ENCODE assay signal across 8 cellular contexts in the genomic region with DNA sequence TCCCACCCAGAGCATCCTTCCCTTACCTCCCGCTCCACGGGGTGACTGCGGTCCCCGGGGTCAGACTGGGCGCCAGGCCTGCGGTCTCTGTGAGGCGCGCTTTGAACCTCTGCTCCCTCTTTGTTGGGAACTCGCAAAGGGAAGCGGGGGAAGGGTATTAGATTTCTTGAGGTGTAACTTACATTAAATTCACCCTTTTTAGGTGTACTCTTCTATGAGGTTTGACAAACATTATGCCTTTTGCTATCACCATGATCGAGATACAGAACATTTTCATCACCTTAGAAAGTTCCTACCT. TPM values are rescaled to one million over a fixed set of nuclear protein-coding genes. Genes with fewer than 3 reads are reported as not detected.
DNase-seq lines count a peak whose midpoint lies in the region; ATAC-seq and TF ChIP-seq lines count a peak whose summit lies in the region.

No MANE protein-coding gene starts in this region.

- TF ChIP-seq EP300 in upper lobe of left lung (IDR thresholded peaks at IDR 0.05): no peak

- H3K4me1 Mint-ChIP-seq in activated naive CD4-positive, alpha-beta T cell treated with anti-CD3 and anti-CD28 coated beads, Interleukin-2, amount 50 U/mL, for 24 hours: peaks cover 50% of the 10 kb centered on the region

- H3K9me3 Mint-ChIP-seq in activated naive CD4-positive, alpha-beta T cell treated with anti-CD3 and anti-CD28 coated beads, Interleukin-2, amount 50 U/mL, for 24 hours: no peaks in the 10 kb centered on the region

- TF ChIP-seq CTCF in adrenal gland (IDR thresholded peaks at IDR 0.05): no peak
- no peak for TF ChIP-seq CTCF in lower leg skin (IDR thresholded peaks at IDR 0.05)
- TF ChIP-seq CTCF in upper lobe of left lung (IDR thresholded peaks at IDR 0.05): no peak

- H3K4me3 Mint-ChIP-seq in activated naive CD4-positive, alpha-beta T cell treated with anti-CD3 and anti-CD28 coated beads, Interleukin-2, amount 50 U/mL, for 24 hours: peak overlapping the region; percentile 94

- H3K4me3 ChIP-seq in adrenal gland (peak overlapping the region; percentile 48 to 75 (median 69)), lower leg skin (ENCODE audit: low read depth, poor library complexity, severe bottlenecking) (peak overlapping the region; percentile 88), upper lobe of left lung (peak overlapping the region; percentile 65 to 94 (median 78))

- no peak for TF ChIP-seq POLR2A in adrenal gland (IDR thresholded peaks at IDR 0.05)
- TF ChIP-seq POLR2A in lower leg skin (IDR thresholded peaks at IDR 0.05): no peak
- TF ChIP-seq POLR2A in upper lobe of left lung (IDR thresholded peaks at IDR 0.05): no peak

- H3K4me1 ChIP-seq in adrenal gland (replicated peaks in 1 of 2): peaks cover 7 to 42% of the 10 kb centered on the region in 2 donors
- H3K4me1 ChIP-seq in upper lobe of left lung: peaks cover 23 to 49% (median 41%) of the 10 kb centered on the region in 4 donors

- H3K27me3 ChIP-seq in adrenal gland: no peaks in the 10 kb centered on the region
- H3K27me3 ChIP-seq in upper lobe of left lung: no peaks in the 10 kb centered on the region

- H3K27ac Mint-ChIP-seq in activated naive CD4-positive, alpha-beta T cell treated with anti-CD3 and anti-CD28 coated beads, Interleukin-2, amount 50 U/mL, for 24 hours: peak overlapping the region; percentile 91

- intact Hi-C loops in adrenal gland (cut with DNase I) (loop anchor here (10.0 kb wide), 3 partner anchors 89 to 159 kb away; partner anchors contain the start of genes GRSF1 (in 1 of the 2) and MOB1B (in 1 of the 2)), lower leg skin (cut with DNase I; ENCODE audit: low total_unique reads) (no loop called here)

- peaks cover 4% of the 10 kb centered on the region for H3K36me3 Mint-ChIP-seq in activated naive CD4-positive, alpha-beta T cell treated with anti-CD3 and anti-CD28 coated beads, Interleukin-2, amount 50 U/mL, for 24 hours

- no peak for DNase-seq in activated naive CD4-positive, alpha-beta T cell treated with anti-CD3 and anti-CD28 coated beads, Interleukin-2, amount 50 U/mL, for 16 hours
- DNase-seq in adrenal gland: peak in 2 of 7 donors; percentile 21 to 34
- DNase-seq in lower leg skin (ENCODE audit: low spot score in 2 of 2): no peak
- peak in 1 of 2 donors; percentile 30 for DNase-seq in upper lobe of left lung
- DNase-seq in left lobe of liver (ENCODE audit: low spot score): no peak
- no peak for DNase-seq in islet precursor cell
- no peak for DNase-seq in NK-92 (lab: John Stamatoyannopoulos, UW; ENCODE audit: unreplicated experiment)

- ATAC-seq in upper lobe of left lung (ENCODE audit: low FRiP score in 2 of 2): no peak
- ATAC-seq in left lobe of liver: no peak

- peak overlapping the region in 4 of 5 donors; percentile 75 to 92 (median 80) for H3K27ac ChIP-seq in adrenal gland
- peak overlapping the region; percentile 85 to 92 (median 89) for H3K27ac ChIP-seq in upper lobe of left lung

- H3K27me3 Mint-ChIP-seq in activated naive CD4-positive, alpha-beta T cell treated with anti-CD3 and anti-CD28 coated beads, Interleukin-2, amount 50 U/mL, for 24 hours: no peaks in the 10 kb centered on the region

- H3K36me3 ChIP-seq in adrenal gland (replicated peaks in 1 of 2) (no peaks in the 10 kb centered on the region), upper lobe of left lung (no peaks in the 10 kb centered on the region)

- 3 to 7% (median 3%) methylated on average over 11 of the region's 11 CpGs for WGBS in adrenal gland, 4 donors
- 2 to 3% methylated on average over 11 of the region's 11 CpGs for WGBS in lower leg skin, 2 donors
- 2 to 3% methylated on average over 11 of the region's 11 CpGs for WGBS in upper lobe of left lung, 2 donors

- H3K9me3 ChIP-seq in adrenal gland (replicated peaks in 1 of 3) (no peaks in the 10 kb centered on the region), upper lobe of left lung (no peaks in the 10 kb centered on the region)

RNA-seq across cellular contexts. Expression of gene DCK, which starts 0.6 kb away (rescaled TPM):
- total RNA-seq in adrenal gland: 10 to 100 TPM in 7 of 8 donors, 1 to 10 TPM in 1; 9.8 to 21.0 (median 11.4) TPM
- 10 to 100 TPM in 1 of 3 donors, 1 to 10 TPM in 2; 2.5 to 18.1 (median 4.9) TPM for polyA plus RNA-seq in adrenal gland
- total RNA-seq in lower leg skin: 10 to 100 TPM; 21.1 to 30.4 (median 24.9) TPM
- total RNA-seq in upper lobe of left lung: 10 to 100 TPM; 11.5 to 20.8 (median 15.6) TPM
- 1.9 TPM for total RNA-seq in left lobe of liver
